Comparison of ENCODE assay signal across 10 cellular contexts in the genomic region with DNA sequence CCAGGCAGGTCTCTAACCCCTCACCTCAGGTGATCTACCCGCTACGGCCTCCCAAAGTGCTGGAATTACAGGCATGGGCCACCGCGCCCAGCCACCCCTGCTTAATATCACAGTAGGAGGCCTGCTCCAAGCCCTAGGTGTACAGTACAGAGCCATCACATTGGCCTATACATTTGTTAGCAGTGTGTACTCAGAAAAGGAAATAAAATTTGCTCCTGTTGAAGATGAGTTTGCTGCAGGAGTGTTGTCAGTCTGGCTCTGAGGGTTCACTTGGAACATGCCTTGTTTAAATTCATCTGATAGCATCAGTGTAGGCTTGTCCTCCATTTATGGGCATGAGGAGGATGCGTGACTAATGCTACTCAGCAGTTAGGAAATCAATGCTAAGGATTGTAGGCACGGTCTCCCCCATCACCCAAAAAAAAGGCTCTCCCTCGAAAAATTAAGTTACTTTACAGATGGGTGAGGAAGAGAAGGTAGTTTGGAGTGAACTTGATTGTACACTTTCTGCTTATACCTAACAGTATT. TPM values are rescaled to one million over a fixed set of nuclear protein-coding genes. Genes with fewer than 3 reads are reported as not detected.
A peak's percentile ranks its signal among the peaks of the same experiment; 100 is the strongest.
DNase-seq lines count a peak whose midpoint lies in the region; ATAC-seq, FAIRE-seq and TF ChIP-seq lines count a peak whose summit lies in the region.
"Had no signal": no experiment of that assay in that cellular context is flagged by ENCODE, and none has a peak within 500 bp of the region (broad histone marks: within the 10 kb centered on the region; RNA-seq: fewer than 3 reads in every experiment).

No MANE protein-coding gene starts in this region.

- peak overlapping the region; percentile 75 for H3K27ac Mint-ChIP-seq in HFFc6
- no peak overlapping the region for H3K27ac Mint-ChIP-seq in CD8-positive, alpha-beta T cell

- peak overlapping the region; percentile 91 to 95 (median 94) for H3K27ac ChIP-seq in transverse colon
- H3K27ac ChIP-seq in CD8-positive, alpha-beta T cell (ENCODE audit: low read depth, low read length), result no peak overlapping the region

- H3K9me3 Mint-ChIP-seq in HFFc6, result no peaks in the 10 kb centered on the region
- no peaks in the 10 kb centered on the region for H3K9me3 Mint-ChIP-seq in CD8-positive, alpha-beta T cell

- peak overlapping the region; percentile 18; the same call in 1 of the 2 replicates for H3K4me3 ChIP-seq in WI38 (ENCODE audit: low read depth, low read length)
- H3K4me3 ChIP-seq in transverse colon, result no peak overlapping the region
- H3K4me3 ChIP-seq in CD8-positive, alpha-beta T cell (ENCODE audit: low read depth, low read length), result no peak overlapping the region

- no peak for TF ChIP-seq POLR2A in transverse colon (IDR thresholded peaks at IDR 0.05)

- peak overlapping the region; percentile 71 for H3K4me3 Mint-ChIP-seq in HFFc6
- no peak overlapping the region for H3K4me3 Mint-ChIP-seq in CD8-positive, alpha-beta T cell

- FAIRE-seq in frontal cortex (lab: Jason Lieb, UNC), result no peak

- CTCF ChIA-PET in CD8-positive, alpha-beta T cell (lab: Charles Lee), result no interaction called here

- intact Hi-C loops in head of caudate nucleus (cut with DNase I) (loop anchor here (5.0 to 10.0 kb wide), 4 partner anchors 103 to 317 kb away; a partner anchor contains a TSS), transverse colon (cut with DNase I; ENCODE audit: low total_unique reads) (loop anchor here (10.0 kb wide), 1 partner anchor 173 kb away; no protein-coding TSS in a partner anchor)
- intact Hi-C loops in CD8-positive, alpha-beta T cell (cut with DNase I, micrococcal nuclease), result no loop called here

- no peak for ATAC-seq in CD8-positive, alpha-beta T cell

- H3K36me3 Mint-ChIP-seq in HFFc6 (ENCODE audit: low read depth), result peaks cover 4% of the 10 kb centered on the region; the same call in 1 of the 2 replicates
- no peaks in the 10 kb centered on the region for H3K36me3 Mint-ChIP-seq in CD8-positive, alpha-beta T cell

- no peak for TF ChIP-seq CTCF in HFFc6 (IDR thresholded peaks at IDR 0.05)
- no peak for TF ChIP-seq CTCF in WI38 (IDR thresholded peaks at IDR 0.05; ENCODE audit: low read depth, low read length)
- no peak for TF ChIP-seq CTCF in transverse colon (IDR thresholded peaks at IDR 0.05)
- TF ChIP-seq CTCF in CD8-positive, alpha-beta T cell (IDR thresholded peaks at IDR 0.05), result no peak

- in situ Hi-C loops in transverse colon (cut with MboI; ENCODE audit: low pct_ligation_motif_present in 1 of 4, low pct_unique_long_range_greater_than_20kb in 1 of 4, low sequenced_read_pairs in 3 of 4), result no loop called here

- WGBS in transverse colon (ENCODE audit: low coverage in 1 of 2), 2 donors, result 83 to 90% methylated on average over 6 to 7 of the region's 7 CpGs

- H3K27me3 Mint-ChIP-seq in HFFc6 (ENCODE audit: insufficient read depth), result no peaks in the 10 kb centered on the region
- H3K27me3 Mint-ChIP-seq in CD8-positive, alpha-beta T cell (ENCODE audit: low read depth), result peaks cover 3% of the 10 kb centered on the region

- POLR2A ChIA-PET in CD8-positive, alpha-beta T cell (lab: Charles Lee), result no interaction called here

- peak; percentile 81 for DNase-seq in HFFc6
- DNase-seq in head of caudate nucleus, result peak in 26 of 42 donors; percentile 21 to 86 (median 51)
- DNase-seq in transverse colon, result no peak
- DNase-seq in CD8-positive, alpha-beta T cell, result no peak
- DNase-seq in NCI-H2227 (lab: John Stamatoyannopoulos, UW; ENCODE audit: unreplicated experiment), result no peak
- DNase-seq in frontal cortex (ENCODE audit: low spot score in 2 of 2), result no peak
- DNase-seq: activated T-cell treated with anti-CD3 and anti-CD28 coated beads, Interleukin-2, amount 50 U/mL, for 1 hour; midbrain; SW 1271 had no signal

- peaks cover 0 to 27% (median 2%) of the 10 kb centered on the region in 4 donors for H3K4me1 ChIP-seq in transverse colon
- H3K4me1 ChIP-seq in CD8-positive, alpha-beta T cell (ENCODE audit: insufficient read depth, low read length), result no peaks in the 10 kb centered on the region

- peaks cover 66% of the 10 kb centered on the region for H3K4me1 Mint-ChIP-seq in HFFc6 (ENCODE audit: low read depth)
- peaks cover 11% of the 10 kb centered on the region for H3K4me1 Mint-ChIP-seq in CD8-positive, alpha-beta T cell (ENCODE audit: low read depth)

- TF ChIP-seq EP300 in transverse colon (IDR thresholded peaks at IDR 0.05; ENCODE audit: low read depth), result no peak

- no peaks in the 10 kb centered on the region for H3K9me3 ChIP-seq in transverse colon
- H3K9me3 ChIP-seq in CD8-positive, alpha-beta T cell (ENCODE audit: low read length), result no peaks in the 10 kb centered on the region

- no peaks in the 10 kb centered on the region for H3K27me3 ChIP-seq in transverse colon
- H3K27me3 ChIP-seq in CD8-positive, alpha-beta T cell (ENCODE audit: insufficient read depth, low read length), result no peaks in the 10 kb centered on the region

- H3K36me3 ChIP-seq in transverse colon, result no peaks in the 10 kb centered on the region
- H3K36me3 ChIP-seq in CD8-positive, alpha-beta T cell (ENCODE audit: insufficient read depth, low read length), result no peaks in the 10 kb centered on the region

RNA-seq across cellular contexts. Expression of a gene that starts 4.6 kb away (rescaled TPM):
- total RNA-seq in HFFc6 (2021; fragmentation: NEBNext Ultra II Directional; extraction: Animal tissue kit (Norgen Biotek cat#: 25700)), result 100 to 1,000 TPM; 133 to 171 (median 139) TPM
- 100 to 1,000 TPM in 1 of 4 donors, 10 to 100 TPM in 3; 14.7 to 140 (median 33.9) TPM for total RNA-seq in transverse colon
- under 1 TPM in 1 of 2 experiments, not detected in 1; 0.08 TPM for total RNA-seq in CD8-positive, alpha-beta T cell
- total RNA-seq in frontal cortex, result 48.5 TPM

Comparison
In these comparisons a context has a peak if more than half of its experiments do, and no peak if none do; other contexts are left out.
1. DNase-seq: peak in HFFc6 (single experiment) and head of caudate nucleus (26 of 42); none in transverse colon (single experiment), CD8-positive, alpha-beta T cell (0 of 7), NCI-H2227 (single experiment) and frontal cortex (0 of 2).
2. RNA of a gene that starts 4.6 kb away (total RNA-seq): 133 to 171 TPM in HFFc6, 14.7 to 140 TPM in transverse colon and 48.5 TPM in frontal cortex (single experiment); 0.08 TPM in CD8-positive, alpha-beta T cell; every median in the first group is over 10 times any median in the second.
3. intact Hi-C loops: an anchor here in head of caudate nucleus (5.0 to 10.0 kb wide) and transverse colon (10.0 kb wide); none called in CD8-positive, alpha-beta T cell.